8 cellular contexts compared by ENCODE assay signal in genomic region chr15:78130466-78131294, GRCh38. TPM values are rescaled to one million over a fixed set of nuclear protein-coding genes. Genes with fewer than 3 reads are reported as not detected.
DNase-seq lines count a peak whose midpoint lies in the region; ATAC-seq and TF ChIP-seq lines count a peak whose summit lies in the region.

No MANE protein-coding gene starts in this region.

- no peaks in the 10 kb centered on the region for H3K36me3 ChIP-seq in right lobe of liver
- no peaks in the 10 kb centered on the region for H3K36me3 ChIP-seq in transverse colon

- no peak for TF ChIP-seq CTCF in right lobe of liver (IDR thresholded peaks at IDR 0.05)
- TF ChIP-seq CTCF in transverse colon (IDR thresholded peaks at IDR 0.05), result no peak

- DNase-seq in activated naive CD4-positive, alpha-beta T cell treated with anti-CD3 and anti-CD28 coated beads for 36 hours, result no peak
- DNase-seq in activated naive CD4-positive, alpha-beta T cell treated with anti-CD3 and anti-CD28 coated beads, Interleukin-2, amount 50 U/mL, for 72 hours (ENCODE audit: low spot score in 2 of 2), result no peak
- DNase-seq in activated naive CD8-positive, alpha-beta T cell treated with anti-CD3 and anti-CD28 coated beads for 36 hours, result no peak
- DNase-seq in right lobe of liver, result peak in 1 of 3 donors; percentile 46
- DNase-seq in transverse colon, result peak; percentile 39
- no peak for DNase-seq in amniotic stem cell (lab: John Stamatoyannopoulos, UW)
- DNase-seq in DMS79 (lab: John Stamatoyannopoulos, UW), result no peak

- no peak overlapping the region for H3K27ac ChIP-seq in right lobe of liver
- peak overlapping the region; percentile 80 to 87 (median 84) for H3K27ac ChIP-seq in transverse colon

- H3K9me3 ChIP-seq in right lobe of liver, result no peaks in the 10 kb centered on the region
- no peaks in the 10 kb centered on the region for H3K9me3 ChIP-seq in transverse colon

- no peaks in the 10 kb centered on the region for H3K9me3 Mint-ChIP-seq in activated naive CD4-positive, alpha-beta T cell treated with anti-CD3 and anti-CD28 coated beads for 36 hours
- no peaks in the 10 kb centered on the region for H3K9me3 Mint-ChIP-seq in activated naive CD4-positive, alpha-beta T cell treated with anti-CD3 and anti-CD28 coated beads, Interleukin-2, amount 50 U/mL, for 72 hours
- H3K9me3 Mint-ChIP-seq in activated naive CD8-positive, alpha-beta T cell treated with anti-CD3 and anti-CD28 coated beads for 36 hours, result no peaks in the 10 kb centered on the region

- CTCF ChIA-PET in activated naive CD4-positive, alpha-beta T cell treated with anti-CD3 and anti-CD28 coated beads for 36 hours (lab: Charles Lee), result interaction anchor here (0.5 to 3.8 kb wide), 20 partner anchors 10 to 172 kb away, joined by 3 to 59 read pairs (median 4); no protein-coding TSS in a partner anchor

- TF ChIP-seq EP300 in transverse colon (IDR thresholded peaks at IDR 0.05; ENCODE audit: low read depth), result no peak

- no peaks in the 10 kb centered on the region for H3K36me3 Mint-ChIP-seq in activated naive CD4-positive, alpha-beta T cell treated with anti-CD3 and anti-CD28 coated beads for 36 hours (ENCODE audit: low read depth)
- no peaks in the 10 kb centered on the region for H3K36me3 Mint-ChIP-seq in activated naive CD4-positive, alpha-beta T cell treated with anti-CD3 and anti-CD28 coated beads, Interleukin-2, amount 50 U/mL, for 72 hours
- H3K36me3 Mint-ChIP-seq in activated naive CD8-positive, alpha-beta T cell treated with anti-CD3 and anti-CD28 coated beads for 36 hours, result no peaks in the 10 kb centered on the region

- peaks cover 17% of the 10 kb centered on the region for H3K4me1 Mint-ChIP-seq in activated naive CD4-positive, alpha-beta T cell treated with anti-CD3 and anti-CD28 coated beads for 36 hours (ENCODE audit: low read depth)
- peaks cover 19% of the 10 kb centered on the region for H3K4me1 Mint-ChIP-seq in activated naive CD8-positive, alpha-beta T cell treated with anti-CD3 and anti-CD28 coated beads for 36 hours

- H3K4me3 ChIP-seq in right lobe of liver, result peak overlapping the region; percentile 71 to 89 (median 74)
- H3K4me3 ChIP-seq in transverse colon, result peak overlapping the region in 3 of 4 donors; percentile 62 to 73 (median 66)

- 18% methylated on average over 10 of the region's 51 CpGs for WGBS in right lobe of liver (ENCODE audit: insufficient coverage, low coverage, low lambda C conversion rate, missing lambda C conversion rate)
- WGBS in transverse colon (ENCODE audit: low coverage in 1 of 2), 2 donors, result 34 to 89% methylated on average over 5 to 43 of the region's 51 CpGs

- ATAC-seq in activated naive CD4-positive, alpha-beta T cell treated with anti-CD3 and anti-CD28 coated beads, Interleukin-2, amount 50 U/mL, for 72 hours, result no peak
- peak; percentile 35 for ATAC-seq in HG03108 (IDR thresholded peaks at IDR 0.05; ENCODE audit: unreplicated experiment)
- ATAC-seq in right lobe of liver, result peak in 1 of 4 donors; percentile 4

- intact Hi-C loops in activated naive CD4-positive, alpha-beta T cell treated with anti-CD3 and anti-CD28 coated beads for 36 hours (cut with micrococcal nuclease), result loop anchor here (1.0 to 5.0 kb wide), 4 partner anchors 19 to 111 kb away; partner anchors contain the start of gene IDH3A
- intact Hi-C loops in right lobe of liver (cut with DNase I), result no loop called here
- intact Hi-C loops in transverse colon (cut with DNase I; ENCODE audit: low total_unique reads), result no loop called here

- TF ChIP-seq POLR2A in right lobe of liver (IDR thresholded peaks at IDR 0.05) (no peak), transverse colon (IDR thresholded peaks at IDR 0.05) (no peak)

- H3K27ac Mint-ChIP-seq in activated naive CD4-positive, alpha-beta T cell treated with anti-CD3 and anti-CD28 coated beads for 36 hours, result no peak overlapping the region
- peak overlapping the region in 1 of 2 donors; percentile 76 for H3K27ac Mint-ChIP-seq in activated naive CD4-positive, alpha-beta T cell treated with anti-CD3 and anti-CD28 coated beads, Interleukin-2, amount 50 U/mL, for 72 hours
- peak overlapping the region; percentile 44 for H3K27ac Mint-ChIP-seq in activated naive CD8-positive, alpha-beta T cell treated with anti-CD3 and anti-CD28 coated beads for 36 hours

- peaks cover 0 to 15% (median 0%) of the 10 kb centered on the region in 4 donors for H3K4me1 ChIP-seq in right lobe of liver
- peaks cover 7 to 23% (median 10%) of the 10 kb centered on the region in 4 donors for H3K4me1 ChIP-seq in transverse colon

- no peaks in the 10 kb centered on the region for H3K27me3 ChIP-seq in right lobe of liver
- H3K27me3 ChIP-seq in transverse colon, result no peaks in the 10 kb centered on the region

- peak overlapping the region; percentile 75 for H3K4me3 Mint-ChIP-seq in activated naive CD4-positive, alpha-beta T cell treated with anti-CD3 and anti-CD28 coated beads for 36 hours
- H3K4me3 Mint-ChIP-seq in activated naive CD8-positive, alpha-beta T cell treated with anti-CD3 and anti-CD28 coated beads for 36 hours, result peak overlapping the region; percentile 70

- no peaks in the 10 kb centered on the region for H3K27me3 Mint-ChIP-seq in activated naive CD4-positive, alpha-beta T cell treated with anti-CD3 and anti-CD28 coated beads for 36 hours (ENCODE audit: low read depth)
- H3K27me3 Mint-ChIP-seq in activated naive CD8-positive, alpha-beta T cell treated with anti-CD3 and anti-CD28 coated beads for 36 hours, result no peaks in the 10 kb centered on the region

- in situ Hi-C loops in transverse colon (cut with MboI; ENCODE audit: low pct_ligation_motif_present in 1 of 4, low pct_unique_long_range_greater_than_20kb in 1 of 4, low sequenced_read_pairs in 3 of 4), result loop anchor here in 1 of 4 donors (25.0 kb wide), 1 partner anchor 307 kb away; the partner anchor contains the start of gene IREB2

RNA-seq across cellular contexts. Expression of gene CIB2, which starts 0.6 kb away (rescaled TPM):
- total RNA-seq in activated naive CD4-positive, alpha-beta T cell treated with anti-CD3 and anti-CD28 coated beads for 36 hours, result 1 to 10 TPM; 1.9 to 2.1 TPM
- 1 to 10 TPM; 1.4 to 1.6 TPM for total RNA-seq in activated naive CD4-positive, alpha-beta T cell treated with anti-CD3 and anti-CD28 coated beads, Interleukin-2, amount 50 U/mL, for 72 hours
- total RNA-seq in activated naive CD8-positive, alpha-beta T cell treated with anti-CD3 and anti-CD28 coated beads for 36 hours, result 1 to 10 TPM; 1.8 to 1.9 TPM
- total RNA-seq in right lobe of liver (1 to 10 TPM in 2 of 6 experiments, under 1 TPM in 3, not detected in 1; 0.22 to 1.3 (median 0.74) TPM), transverse colon (10 to 100 TPM in 2 of 4 donors, 1 to 10 TPM in 2; 8.4 to 19.5 (median 9.5) TPM)

RNA-seq across cellular contexts. Expression of gene IDH3A, which starts 18.5 kb away (rescaled TPM):
- total RNA-seq in activated naive CD4-positive, alpha-beta T cell treated with anti-CD3 and anti-CD28 coated beads for 36 hours, result 100 to 1,000 TPM; 117 to 123 TPM
- 100 to 1,000 TPM; 131 to 138 TPM for total RNA-seq in activated naive CD4-positive, alpha-beta T cell treated with anti-CD3 and anti-CD28 coated beads, Interleukin-2, amount 50 U/mL, for 72 hours
- 100 to 1,000 TPM; 149 to 150 TPM for total RNA-seq in activated naive CD8-positive, alpha-beta T cell treated with anti-CD3 and anti-CD28 coated beads for 36 hours
- total RNA-seq in right lobe of liver (10 to 100 TPM; 22.0 to 46.5 (median 34.6) TPM), transverse colon (100 to 1,000 TPM; 149 to 369 (median 166) TPM)

RNA-seq across cellular contexts. Expression of gene SH2D7, which starts 38.3 kb away (rescaled TPM):
- not detected for total RNA-seq in activated naive CD4-positive, alpha-beta T cell treated with anti-CD3 and anti-CD28 coated beads for 36 hours
- not detected for total RNA-seq in activated naive CD4-positive, alpha-beta T cell treated with anti-CD3 and anti-CD28 coated beads, Interleukin-2, amount 50 U/mL, for 72 hours
- total RNA-seq in activated naive CD8-positive, alpha-beta T cell treated with anti-CD3 and anti-CD28 coated beads for 36 hours, result not detected
- total RNA-seq in right lobe of liver (not detected), transverse colon (1 to 10 TPM in 3 of 4 donors, not detected in 1; 6.0 to 9.7 (median 9.3) TPM)

RNA-seq across cellular contexts. Expression of gene TBC1D2B, which starts 53.2 kb away (rescaled TPM):
- 10 to 100 TPM; 57.1 to 60.3 TPM for total RNA-seq in activated naive CD4-positive, alpha-beta T cell treated with anti-CD3 and anti-CD28 coated beads for 36 hours
- total RNA-seq in activated naive CD4-positive, alpha-beta T cell treated with anti-CD3 and anti-CD28 coated beads, Interleukin-2, amount 50 U/mL, for 72 hours, result 10 to 100 TPM; 55.9 to 82.2 TPM
- 10 to 100 TPM; 39.4 to 44.1 TPM for total RNA-seq in activated naive CD8-positive, alpha-beta T cell treated with anti-CD3 and anti-CD28 coated beads for 36 hours
- 10 to 100 TPM; 23.7 to 81.4 (median 29.6) TPM for total RNA-seq in right lobe of liver
- total RNA-seq in transverse colon, result 10 to 100 TPM; 40.4 to 62.6 (median 53.8) TPM

Comparison
In these comparisons a context has a peak if more than half of its experiments do, and no peak if none do; other contexts are left out.
1. H3K27ac ChIP-seq: peak in transverse colon (4 of 4); none in right lobe of liver (0 of 3).